Comparison of ENCODE assay signal across 21 cellular contexts in genomic region chr17:79519601-79520000, GRCh38.
"Had no signal": no experiment of that assay in that cellular context is flagged by ENCODE, and none has a peak within 500 bp of the region (broad histone marks: within the 10 kb centered on the region; RNA-seq: fewer than 3 reads in every experiment).

No MANE protein-coding gene starts in this region.

- H3K27me3 ChIP-seq: colonic mucosa had no signal

- H3K4me1 ChIP-seq: colonic mucosa, gastrocnemius medialis, heart right ventricle, left lung, lower lobe of right lung had no signal

- H3K4me3 Mint-ChIP-seq: dendritic cell treated with granulocyte-macrophage colony-stimulating factor and Interleukin-4, amounts not matched to agents 40 ng/mL and 50 ng/mL, for 4 days; mesothelial cell of epicardium had no signal

- H3K27ac Mint-ChIP-seq: dendritic cell treated with granulocyte-macrophage colony-stimulating factor and Interleukin-4, amounts not matched to agents 40 ng/mL and 50 ng/mL, for 4 days; mesothelial cell of epicardium had no signal

- H3K36me3 Mint-ChIP-seq: mesothelial cell of epicardium had no signal

- H3K27ac ChIP-seq: colonic mucosa, epithelial cell of prostate, esophagus squamous epithelium, gastrocnemius medialis, heart right ventricle, left lung, lower lobe of right lung had no signal

- ATAC-seq: gastrocnemius medialis, left cardiac atrium, left lung, left ventricle myocardium superior, lower lobe of right lung, mucosa of descending colon had no signal

- H3K36me3 ChIP-seq: colonic mucosa, esophagus squamous epithelium, gastrocnemius medialis, heart right ventricle, left lung, lower lobe of right lung had no signal

- H3K4me3 ChIP-seq: colonic mucosa, esophagus squamous epithelium, gastrocnemius medialis, heart right ventricle, left lung, lower lobe of right lung, mucosa of descending colon had no signal

- DNase-seq: colonic mucosa; cortex of kidney; effector CD4-positive, alpha-beta T cell; effector memory CD4-positive, alpha-beta T cell; erythroblast; esophagus squamous epithelium; foreskin fibroblast; foreskin melanocyte; gastrocnemius medialis; head of caudate nucleus; heart right ventricle; hippocampal formation; left cardiac atrium; left ventricle myocardium superior; lower lobe of right lung; mesenchymal stem cell; mucosa of descending colon had no signal

- H3K9me3 ChIP-seq: colonic mucosa, esophagus squamous epithelium, gastrocnemius medialis, heart right ventricle, left lung, lower lobe of right lung, mucosa of descending colon had no signal

- H3K9me3 Mint-ChIP-seq: dendritic cell treated with granulocyte-macrophage colony-stimulating factor and Interleukin-4, amounts not matched to agents 40 ng/mL and 50 ng/mL, for 4 days; mesothelial cell of epicardium had no signal
